ENCODE assay signal across 8 cellular contexts in genomic region chr6:41779793-41780622, GRCh38. TPM values are rescaled to one million over a fixed set of nuclear protein-coding genes. Genes with fewer than 3 reads are reported as not detected.
DNase-seq lines count a peak whose midpoint lies in the region; ATAC-seq and TF ChIP-seq lines count a peak whose summit lies in the region.

Gene FRS3, minus strand, starts transcription at chr6:41779900. Its CDS starts 2,913 bp downstream, at chr6:41776987.

- no peak within 1 kb of the TSS for H3K9ac ChIP-seq in parathyroid adenoma

- peaks cover 18% of the 10 kb centered on the region for H3K4me1 Mint-ChIP-seq in activated naive CD8-positive, alpha-beta T cell treated with anti-CD3 and anti-CD28 coated beads for 36 hours

- TF ChIP-seq CTCF in GM12865 (IDR thresholded peaks at IDR 0.05; ENCODE audit: insufficient read depth, low read depth, low read length, missing control alignments), result peak; percentile 96
- TF ChIP-seq CTCF in parathyroid adenoma (IDR thresholded peaks at IDR 0.05), result peak; percentile 98
- TF ChIP-seq CTCF in tibial nerve (IDR thresholded peaks at IDR 0.05), result peak; percentile 95 to 99 (median 98)

- H3K27ac ChIP-seq in parathyroid adenoma, result peak within 1 kb of the TSS; percentile 72
- peak within 1 kb of the TSS; percentile 73 to 91 (median 80) for H3K27ac ChIP-seq in tibial nerve

- DNase-seq in GM12865 (ENCODE audit: low read depth) (peak; percentile 98), NCI-H1048 (lab: John Stamatoyannopoulos, UW) (peak; percentile 62), Right ventricle myocardium inferior (ENCODE audit: missing footprints) (peak; percentile 99), tibial nerve (ENCODE audit: low spot score in 2 of 2) (peak; percentile 94 to 96)
- DNase-seq in activated naive CD8-positive, alpha-beta T cell treated with anti-CD3 and anti-CD28 coated beads for 36 hours, result peak; percentile 99

- peaks cover 10% of the 10 kb centered on the region for H3K27me3 Mint-ChIP-seq in activated naive CD8-positive, alpha-beta T cell treated with anti-CD3 and anti-CD28 coated beads for 36 hours

- peak in 1 of 2 donors; percentile 49 for TF ChIP-seq POLR2A in tibial nerve (IDR thresholded peaks at IDR 0.05)

- peak; percentile 16 to 79 for TF ChIP-seq EP300 in tibial nerve (IDR thresholded peaks at IDR 0.05)

- H3K4me3 Mint-ChIP-seq in activated naive CD8-positive, alpha-beta T cell treated with anti-CD3 and anti-CD28 coated beads for 36 hours, result peak within 1 kb of the TSS; percentile 90

- H3K27ac Mint-ChIP-seq in activated naive CD8-positive, alpha-beta T cell treated with anti-CD3 and anti-CD28 coated beads for 36 hours, result peak within 1 kb of the TSS; percentile 70

- no peaks in the 10 kb centered on the region for H3K9me3 Mint-ChIP-seq in activated naive CD8-positive, alpha-beta T cell treated with anti-CD3 and anti-CD28 coated beads for 36 hours

- no peaks in the 10 kb centered on the region for H3K36me3 ChIP-seq in parathyroid adenoma (ENCODE audit: control insufficient read depth, insufficient read depth, low read length)
- H3K36me3 ChIP-seq in tibial nerve, result peaks cover 0 to 26% (median 0%) of the 10 kb centered on the region in 3 donors

- H3K4me2 ChIP-seq in parathyroid adenoma (ENCODE audit: low read length), result peak within 1 kb of the TSS; percentile 96

- H3K27me3 ChIP-seq in parathyroid adenoma (ENCODE audit: control insufficient read depth, insufficient read depth, low read length), result no peaks in the 10 kb centered on the region
- no peaks in the 10 kb centered on the region for H3K27me3 ChIP-seq in tibial nerve

- no peaks in the 10 kb centered on the region for H3K79me2 ChIP-seq in parathyroid adenoma

- no peaks in the 10 kb centered on the region for H3K36me3 Mint-ChIP-seq in activated naive CD8-positive, alpha-beta T cell treated with anti-CD3 and anti-CD28 coated beads for 36 hours

- WGBS in tibial nerve, 2 donors, result 0% methylated on average over 43 to 48 of the region's 73 CpGs

- peak within 1 kb of the TSS; percentile 85 for H2AFZ ChIP-seq in parathyroid adenoma

- intact Hi-C loops in Right ventricle myocardium inferior (cut with DNase I), result loop anchor here (1.0 to 10.0 kb wide), 8 partner anchors 45 to 1105 kb away; partner anchors contain the start of gene TFEB

- peaks cover 12% of the 10 kb centered on the region for H3K4me1 ChIP-seq in parathyroid adenoma
- H3K4me1 ChIP-seq in tibial nerve, result peaks cover 0 to 59% (median 23%) of the 10 kb centered on the region in 4 donors

- H3K4me3 ChIP-seq in GM12865 (ENCODE audit: low read depth, low read length) (peak within 1 kb of the TSS; percentile 76), parathyroid adenoma (ENCODE audit: low read depth, low read length) (peak within 1 kb of the TSS; percentile 70), tibial nerve (peak within 1 kb of the TSS; percentile 58 to 89 (median 70))

- ATAC-seq in HG02610 (IDR thresholded peaks at IDR 0.05; ENCODE audit: unreplicated experiment) (peak; percentile 93), SK-N-SH treated with all-trans-retinoic acid at 6 μM for 48 hours (peak; percentile 91), Right ventricle myocardium inferior (peak; percentile 97)

- H3K9me3 ChIP-seq in parathyroid adenoma (ENCODE audit: control insufficient read depth, low read length) (no peaks in the 10 kb centered on the region), tibial nerve (no peaks in the 10 kb centered on the region)

TF ChIP-seq in SK-N-SH treated with all-trans-retinoic acid at 6 μM for 48 hours, 23 proteins besides CTCF, POLR2A, EP300 and RAD21:
- TF ChIP-seq ISL1 (CRISPR knock-in tag; IDR thresholded peaks at IDR 0.05) (no peak), CSDC2 (CRISPR knock-in tag; IDR thresholded peaks at IDR 0.05) (no peak), ZNF565 (CRISPR knock-in tag; conservative IDR thresholded peaks at IDR 0.05; ENCODE audit: low read depth) (no peak), ZC3H10 (CRISPR knock-in tag; IDR thresholded peaks at IDR 0.05) (no peak), TCF4 (CRISPR knock-in tag; IDR thresholded peaks at IDR 0.05; ENCODE audit: borderline replicate concordance) (no peak), RARB (CRISPR knock-in tag; IDR thresholded peaks at IDR 0.05) (no peak), ARNTL (CRISPR knock-in tag; IDR thresholded peaks at IDR 0.05; ENCODE audit: borderline replicate concordance, low read depth) (no peak), POU6F1 (CRISPR knock-in tag; IDR thresholded peaks at IDR 0.05; ENCODE audit: borderline replicate concordance, low read depth) (no peak), BACH2 (CRISPR knock-in tag; IDR thresholded peaks at IDR 0.05; ENCODE audit: borderline replicate concordance) (no peak), PPARA (CRISPR knock-in tag; IDR thresholded peaks at IDR 0.05; ENCODE audit: borderline replicate concordance) (no peak), ZNF8 (CRISPR knock-in tag; IDR thresholded peaks at IDR 0.05) (no peak), GLIS3 (CRISPR knock-in tag; IDR thresholded peaks at IDR 0.05) (no peak), CREB5 (CRISPR knock-in tag; IDR thresholded peaks at IDR 0.05; ENCODE audit: low read depth) (no peak)

RNA-seq across cellular contexts. Expression of gene FRS3, which starts in this region (rescaled TPM):
- total RNA-seq in activated naive CD8-positive, alpha-beta T cell treated with anti-CD3 and anti-CD28 coated beads for 36 hours, result 1 to 10 TPM; 3.1 to 5.2 TPM
- total RNA-seq in Right ventricle myocardium inferior (5.1 TPM), tibial nerve (10 to 100 TPM in 2 of 4 donors, 1 to 10 TPM in 2; 4.4 to 11.4 (median 7.5) TPM)

Comparison
In these comparisons a context has a peak if more than half of its experiments do, and no peak if none do; other contexts are left out.
1. Peak in every context shown above with its lines: DNase-seq, ATAC-seq, H3K4me3 ChIP-seq and H3K27ac ChIP-seq.